Comparison of ENCODE assay signal across 1 cellular context in genomic region chr12:6960291-6961277, GRCh38.
TF ChIP-seq lines count a peak whose summit lies in the region.

No MANE protein-coding gene starts in this region.

TF ChIP-seq in GM12878, 131 proteins besides CTCF, POLR2A, EP300 and RAD21 (continues in another document):
- TF ChIP-seq SPI1 (IDR thresholded peaks at IDR 0.05; ENCODE audit: borderline replicate concordance, insufficient read depth, low read depth, low read length), result peak; percentile 84
- no peak for TF ChIP-seq STAT1 (conservative IDR thresholded peaks at IDR 0.05)
- no peak for TF ChIP-seq PRDM15 (CRISPR knock-in tag; IDR thresholded peaks at IDR 0.05)
- TF ChIP-seq PBX3 (IDR thresholded peaks at IDR 0.05; ENCODE audit: insufficient replicate concordance, low read depth, low read length), result no peak
- TF ChIP-seq EGR1 (IDR thresholded peaks at IDR 0.05; ENCODE audit: borderline replicate concordance in 1 of 2, low read depth in 2 of 2, low read length in 2 of 2), result no peak
- peak; percentile 35; the same call in 1 of the 2 replicates for TF ChIP-seq JUNB (IDR thresholded peaks at IDR 0.05)
- TF ChIP-seq CEBPZ (IDR thresholded peaks at IDR 0.05; ENCODE audit: low read depth, low read length), result no peak
- TF ChIP-seq RCOR1 (conservative IDR thresholded peaks at IDR 0.05; ENCODE audit: low read depth, low read length), result no peak
- TF ChIP-seq TARDBP (IDR thresholded peaks at IDR 0.05; ENCODE audit: borderline replicate concordance), result 0 out of 2 replicates have a peak, but pooled peaks have one; percentile 18
- no peak; the same call in 1 of the 2 replicates for TF ChIP-seq POLR2AphosphoS2 (IDR thresholded peaks at IDR 0.05; ENCODE audit: low read depth, low read length)
- no peak for TF ChIP-seq FOS (IDR thresholded peaks at IDR 0.05; ENCODE audit: borderline replicate concordance, extremely low read depth, insufficient read length)
- no peak for TF ChIP-seq NFXL1 (IDR thresholded peaks at IDR 0.05; ENCODE audit: borderline replicate concordance)
- TF ChIP-seq NBN (IDR thresholded peaks at IDR 0.05), result 0 out of 2 replicates have a peak, but pooled peaks have one; percentile 18
- TF ChIP-seq SP1 (IDR thresholded peaks at IDR 0.05; ENCODE audit: low read depth, low read length), result no peak
- TF ChIP-seq USF1 (IDR thresholded peaks at IDR 0.05; ENCODE audit: borderline replicate concordance, extremely low read length, insufficient read depth, low read depth, low read length), result no peak
- 0 out of 4 replicates have a peak, but pooled peaks of 1 of the 2 experiments have one; percentile 21 for TF ChIP-seq SRF (IDR thresholded peaks at IDR 0.05; ENCODE audit: low read depth in 2 of 2, low read length in 2 of 2)
- peak; percentile 92 for TF ChIP-seq IRF4 (IDR thresholded peaks at IDR 0.05; ENCODE audit: low read depth, low read length)
- no peak for TF ChIP-seq RB1 (IDR thresholded peaks at IDR 0.05; ENCODE audit: borderline replicate concordance)
- TF ChIP-seq JUND (IDR thresholded peaks at IDR 0.05; ENCODE audit: low read depth, low read length), result peak; percentile 67; the same call in 1 of the 2 replicates
- TF ChIP-seq E2F4 (IDR thresholded peaks at IDR 0.05; ENCODE audit: low read depth, low read length), result no peak
- peak; percentile 13 for TF ChIP-seq MEF2B (IDR thresholded peaks at IDR 0.05; ENCODE audit: partially characterized antibody, poor library complexity, severe bottlenecking)
- no peak for TF ChIP-seq STAT3 (IDR thresholded peaks at IDR 0.05; ENCODE audit: low read depth, low read length)
- TF ChIP-seq ASH2L (IDR thresholded peaks at IDR 0.05; ENCODE audit: borderline replicate concordance, low read depth), result no peak
- TF ChIP-seq SKIL (IDR thresholded peaks at IDR 0.05; ENCODE audit: low read depth, poor library complexity, severe bottlenecking), result no peak
- TF ChIP-seq BHLHE40 (IDR thresholded peaks at IDR 0.05; ENCODE audit: borderline replicate concordance in 1 of 2, low read depth in 2 of 2, low read length in 1 of 2), result peak; percentile 39 to 46; a peak in 1 of 4 replicates
- TF ChIP-seq TAF1 (IDR thresholded peaks at IDR 0.05; ENCODE audit: borderline replicate concordance, low read depth, low read length), result no peak
- no peak for TF ChIP-seq PKNOX1 (IDR thresholded peaks at IDR 0.05)
- TF ChIP-seq IKZF2 (IDR thresholded peaks at IDR 0.05), result no peak
- no peak for TF ChIP-seq PAX8 (IDR thresholded peaks at IDR 0.05)
- TF ChIP-seq TBL1XR1 (IDR thresholded peaks at IDR 0.05; ENCODE audit: low read depth, low read length), result 0 out of 2 replicates have a peak, but pooled peaks have one; percentile 22
- peak; percentile 73 for TF ChIP-seq SMARCA5 (IDR thresholded peaks at IDR 0.05)
- no peak for TF ChIP-seq ZSCAN29 (IDR thresholded peaks at IDR 0.05)
- no peak for TF ChIP-seq BCL11A (IDR thresholded peaks at IDR 0.05; ENCODE audit: low read depth, low read length)
- no peak for TF ChIP-seq SIN3A (IDR thresholded peaks at IDR 0.05; ENCODE audit: low read depth, low read length)
- TF ChIP-seq ZBTB40 (IDR thresholded peaks at IDR 0.05; ENCODE audit: borderline replicate concordance), result no peak
- TF ChIP-seq ZBTB11 (CRISPR knock-in tag; IDR thresholded peaks at IDR 0.05), result no peak
